ENCODE assay signal across 31 cellular contexts in genomic region chr12:109568486-109568885, GRCh38.
"Had no signal": no experiment of that assay in that cellular context is flagged by ENCODE, and none has a peak within 500 bp of the region (broad histone marks: within the 10 kb centered on the region; RNA-seq: fewer than 3 reads in every experiment).

No MANE protein-coding gene starts in this region.

- H3K4me3 ChIP-seq: body of pancreas, esophagus muscularis mucosa, gastrocnemius medialis had no signal

- H3K27ac Mint-ChIP-seq: activated CD4-positive, alpha-beta memory T cell treated with anti-CD3 and anti-CD28 coated beads for 36 hours; activated CD4-positive, alpha-beta T cell treated with anti-CD3 and anti-CD28 coated beads for 36 hours; activated CD4-positive, alpha-beta T cell treated with anti-CD3 and anti-CD28 coated beads, Interleukin-2, amount 10 ng/mL, durations not matched to agents 24 days and 14 days; activated CD8-positive, alpha-beta memory T cell treated with anti-CD3 and anti-CD28 coated beads, Interleukin-2, amount 10 ng/mL, durations not matched to agents 7 days and 5 days; activated CD8-positive, alpha-beta T cell treated with anti-CD3 and anti-CD28 coated beads, Interleukin-2, amount 10 ng/mL, durations not matched to agents 7 days and 5 days; activated naive CD8-positive, alpha-beta T cell; activated T-helper 17 cell treated with anti-CD3 and anti-CD28 coated beads, Interleukin-2, amount 50 U/mL, for 72 hours; effector memory CD8-positive, alpha-beta T cell; T-helper 17 cell; T-helper 2 cell treated with Interferon-gamma antibody and Interleukin-4, amounts not matched to agents 5 μg/mL and 100 μg/mL, for 36 hours had no signal

- H3K4me3 Mint-ChIP-seq: activated CD4-positive, alpha-beta memory T cell treated with anti-CD3 and anti-CD28 coated beads for 36 hours; activated CD4-positive, alpha-beta T cell treated with anti-CD3 and anti-CD28 coated beads for 36 hours; activated CD4-positive, alpha-beta T cell treated with anti-CD3 and anti-CD28 coated beads, Interleukin-2, amount 10 ng/mL, durations not matched to agents 24 days and 14 days; activated CD8-positive, alpha-beta memory T cell treated with anti-CD3 and anti-CD28 coated beads, Interleukin-2, amount 10 ng/mL, durations not matched to agents 7 days and 5 days; activated CD8-positive, alpha-beta T cell treated with anti-CD3 and anti-CD28 coated beads, Interleukin-2, amount 10 ng/mL, durations not matched to agents 7 days and 5 days; activated naive CD8-positive, alpha-beta T cell; activated T-helper 17 cell treated with anti-CD3 and anti-CD28 coated beads, Interleukin-2, amount 50 U/mL, for 72 hours; effector memory CD8-positive, alpha-beta T cell; T-helper 17 cell; T-helper 2 cell treated with Interferon-gamma antibody and Interleukin-4, amounts not matched to agents 5 μg/mL and 100 μg/mL, for 36 hours had no signal

- H3K27me3 Mint-ChIP-seq: activated CD4-positive, alpha-beta memory T cell treated with anti-CD3 and anti-CD28 coated beads for 36 hours; activated CD4-positive, alpha-beta T cell treated with anti-CD3 and anti-CD28 coated beads for 36 hours; activated CD4-positive, alpha-beta T cell treated with anti-CD3 and anti-CD28 coated beads, Interleukin-2, amount 10 ng/mL, durations not matched to agents 24 days and 14 days; activated CD8-positive, alpha-beta memory T cell treated with anti-CD3 and anti-CD28 coated beads, Interleukin-2, amount 10 ng/mL, durations not matched to agents 7 days and 5 days; activated naive CD8-positive, alpha-beta T cell; activated T-helper 17 cell treated with anti-CD3 and anti-CD28 coated beads, Interleukin-2, amount 50 U/mL, for 72 hours; effector memory CD8-positive, alpha-beta T cell; T-helper 17 cell had no signal

- H3K27ac ChIP-seq: body of pancreas, esophagus muscularis mucosa, foreskin keratinocyte, gastrocnemius medialis had no signal

- H3K9me3 ChIP-seq: body of pancreas, esophagus muscularis mucosa, gastrocnemius medialis had no signal

- DNase-seq: activated CD4-positive, alpha-beta memory T cell treated with anti-CD3 and anti-CD28 coated beads for 36 hours; activated CD4-positive, alpha-beta T cell treated with anti-CD3 and anti-CD28 coated beads for 36 hours; activated CD4-positive, alpha-beta T cell treated with anti-CD3 and anti-CD28 coated beads, Interleukin-2, amount 10 ng/mL, durations not matched to agents 24 days and 14 days; activated CD4-positive, CD25-positive, alpha-beta regulatory T cell; activated CD4-positive, CD25-positive, alpha-beta regulatory T cell treated with anti-CD3 and anti-CD28 coated beads, Interleukin-2, amount 50 U/mL, for 72 hours; activated CD8-positive, alpha-beta memory T cell treated with anti-CD3 and anti-CD28 coated beads, Interleukin-2, amount 10 ng/mL, durations not matched to agents 7 days and 5 days; activated CD8-positive, alpha-beta memory T cell treated with anti-CD3 and anti-CD28 coated beads, Interleukin-2, amount 50 U/mL, for 4 hours; activated CD8-positive, alpha-beta T cell treated with anti-CD3 and anti-CD28 coated beads, Interleukin-2, amount 10 ng/mL, durations not matched to agents 7 days and 5 days; activated effector memory CD4-positive, alpha-beta T cell treated with Interleukin-2 at 50 U/mL for 16 hours; activated gamma-delta T cell treated with Interleukin-2 at 50 U/mL for 16 hours; activated naive CD4-positive, alpha-beta T cell treated with anti-CD3 and anti-CD28 coated beads, Interleukin-2, amount 50 U/mL, for 16 hours; activated naive CD4-positive, alpha-beta T cell treated with Interleukin-2 at 50 U/mL for 16 hours; activated T-cell treated with anti-CD3 and anti-CD28 coated beads, Interleukin-2, amount 50 U/mL, for 1 hour; amygdala; body of pancreas; caudate nucleus; cortex of kidney; dermis blood vessel endothelial cell; effector CD4-positive, alpha-beta T cell; effector memory CD8-positive, alpha-beta T cell; erythroblast; foreskin keratinocyte; gastrocnemius medialis; glutamatergic neuron; T-helper 1 cell; T-helper 17 cell; T1000 had no signal

- H3K27me3 ChIP-seq: body of pancreas, esophagus muscularis mucosa, foreskin keratinocyte, gastrocnemius medialis had no signal

- H3K9me3 Mint-ChIP-seq: activated CD4-positive, alpha-beta memory T cell treated with anti-CD3 and anti-CD28 coated beads for 36 hours; activated T-helper 17 cell treated with anti-CD3 and anti-CD28 coated beads, Interleukin-2, amount 50 U/mL, for 72 hours; effector memory CD8-positive, alpha-beta T cell; T-helper 2 cell treated with Interferon-gamma antibody and Interleukin-4, amounts not matched to agents 5 μg/mL and 100 μg/mL, for 36 hours had no signal

- ATAC-seq: activated CD4-positive, alpha-beta T cell treated with anti-CD3 and anti-CD28 coated beads for 36 hours; activated CD8-positive, alpha-beta memory T cell treated with anti-CD3 and anti-CD28 coated beads, Interleukin-2, amount 10 ng/mL, durations not matched to agents 7 days and 5 days; activated CD8-positive, alpha-beta T cell treated with anti-CD3 and anti-CD28 coated beads, Interleukin-2, amount 10 ng/mL, durations not matched to agents 7 days and 5 days; activated T-helper 17 cell treated with anti-CD3 and anti-CD28 coated beads, Interleukin-2, amount 50 U/mL, for 72 hours; body of pancreas; effector memory CD8-positive, alpha-beta T cell; foreskin keratinocyte; gastrocnemius medialis; T-helper 17 cell had no signal
